ENCODE assay signal across 13 cellular contexts in genomic region chr2:160294889-160295288, GRCh38.
DNase-seq lines count a peak whose midpoint lies in the region; ATAC-seq and TF ChIP-seq lines count a peak whose summit lies in the region.
"Had no signal": no experiment of that assay in that cellular context is flagged by ENCODE, and none has a peak within 500 bp of the region (broad histone marks: within the 10 kb centered on the region; RNA-seq: fewer than 3 reads in every experiment).

No MANE protein-coding gene starts in this region.

- peaks cover 93% of the 10 kb centered on the region for H3K4me1 Mint-ChIP-seq in activated T-cell treated with anti-CD3 and anti-CD28 coated beads, Interleukin-2, amount 50 U/mL, for 72 hours (ENCODE audit: low read depth)
- peaks cover 18% of the 10 kb centered on the region for H3K4me1 Mint-ChIP-seq in WTC11

- H3K4me3 ChIP-seq in adipocyte (ENCODE audit: low read length), result peak overlapping the region; percentile 4
- H3K4me3 ChIP-seq in left lung, result no peak overlapping the region
- no peak overlapping the region for H3K4me3 ChIP-seq in subcutaneous abdominal adipose tissue (ENCODE audit: low read depth in 1 of 5, low read length in 5 of 5)

- H3K27ac Mint-ChIP-seq in activated T-cell treated with anti-CD3 and anti-CD28 coated beads, Interleukin-2, amount 50 U/mL, for 72 hours, result peak overlapping the region; percentile 52
- H3K27ac Mint-ChIP-seq in WTC11, result no peak overlapping the region
- H3K27ac Mint-ChIP-seq: activated B cell treated with CpG ODN at 0.5 μM for 24 hours had no signal

- H3K27ac ChIP-seq in left lung (peak overlapping the region; percentile 69 to 75), subcutaneous abdominal adipose tissue (ENCODE audit: low read depth, low read length) (peak overlapping the region; percentile 28)

- H3K4me3 Mint-ChIP-seq in activated T-cell treated with anti-CD3 and anti-CD28 coated beads, Interleukin-2, amount 50 U/mL, for 72 hours, result peak overlapping the region; percentile 36 to 57
- no peak overlapping the region for H3K4me3 Mint-ChIP-seq in WTC11
- H3K4me3 Mint-ChIP-seq: activated B cell treated with CpG ODN at 0.5 μM for 24 hours, H9, neural crest cell had no signal

- intact Hi-C loops in left lung (cut with DNase I), result no loop called here

- H3K27me3 Mint-ChIP-seq in activated T-cell treated with anti-CD3 and anti-CD28 coated beads, Interleukin-2, amount 50 U/mL, for 72 hours (ENCODE audit: low read depth), result no peaks in the 10 kb centered on the region
- H3K27me3 Mint-ChIP-seq in WTC11 (ENCODE audit: low read depth), result no peaks in the 10 kb centered on the region
- H3K27me3 Mint-ChIP-seq: activated B cell treated with CpG ODN at 0.5 μM for 24 hours had no signal

- ATAC-seq in activated T-cell treated with anti-CD3 and anti-CD28 coated beads, Interleukin-2, amount 50 U/mL, for 72 hours (replicated peaks in 1 of 2), result no peak
- ATAC-seq in left lung, result no peak
- ATAC-seq in HG03025 (IDR thresholded peaks at IDR 0.05; ENCODE audit: low FRiP score, unreplicated experiment), result no peak
- ATAC-seq in WTC11, result no peak

- no peak for DNase-seq in activated T-cell treated with anti-CD3 and anti-CD28 coated beads, Interleukin-2, amount 50 U/mL, for 72 hours
- no peak for DNase-seq in activated T-cell treated with anti-CD3 and anti-CD28 coated beads, Interleukin-2, amount 50 U/mL, for 48 hours
- DNase-seq in adipocyte (ENCODE audit: low read depth) (no peak), left lung (no peak), WTC11 (ENCODE audit: low spot score) (no peak), hepatic stellate cell (ENCODE audit: low spot score) (no peak)
- DNase-seq: activated B cell treated with CpG ODN at 0.5 μM for 24 hours, H9, NCI-H1105 treated with DMSO at 0.1 percent for 48 hours, NCI-H2227 treated with DMSO at 0.1 percent for 48 hours had no signal

- TF ChIP-seq CTCF in left lung (IDR thresholded peaks at IDR 0.05) (no peak), WTC11 (IDR thresholded peaks at IDR 0.05) (no peak)

- CTCF ChIA-PET in WTC11 (lab: Charles Lee), result no interaction called here

- peaks cover 53% of the 10 kb centered on the region for H3K36me3 ChIP-seq in adipocyte (ENCODE audit: control insufficient read depth, insufficient read depth, low read length, severe bottlenecking)
- peaks cover 0 to 48% of the 10 kb centered on the region in 2 donors for H3K36me3 ChIP-seq in left lung
- peaks cover 17 to 39% (median 31%) of the 10 kb centered on the region in 5 donors for H3K36me3 ChIP-seq in subcutaneous abdominal adipose tissue (ENCODE audit: control insufficient read depth in 5 of 5, insufficient read depth in 5 of 5, low read length in 5 of 5)

- H3K9ac ChIP-seq in adipocyte (ENCODE audit: low read length) (peak overlapping the region; percentile 73), subcutaneous abdominal adipose tissue (ENCODE audit: low read length in 5 of 5) (no peak overlapping the region)

- peaks cover 75% of the 10 kb centered on the region for H3K4me1 ChIP-seq in adipocyte (ENCODE audit: control insufficient read depth, insufficient read depth, low read length)
- H3K4me1 ChIP-seq in left lung, result peaks cover 8 to 57% of the 10 kb centered on the region in 2 donors
- H3K4me1 ChIP-seq in subcutaneous abdominal adipose tissue (ENCODE audit: control insufficient read depth in 5 of 5, insufficient read depth in 5 of 5, low read length in 5 of 5), result peaks cover 3 to 41% (median 35%) of the 10 kb centered on the region in 5 donors

- H3K9me3 ChIP-seq in adipocyte (ENCODE audit: control insufficient read depth, low read length), result no peaks in the 10 kb centered on the region
- no peaks in the 10 kb centered on the region for H3K9me3 ChIP-seq in left lung
- no peaks in the 10 kb centered on the region for H3K9me3 ChIP-seq in subcutaneous abdominal adipose tissue (ENCODE audit: control insufficient read depth in 5 of 5, low read length in 5 of 5)

- peaks cover 22 to 31% of the 10 kb centered on the region in 2 donors for H3K36me3 Mint-ChIP-seq in activated T-cell treated with anti-CD3 and anti-CD28 coated beads, Interleukin-2, amount 50 U/mL, for 72 hours (ENCODE audit: insufficient read depth in 2 of 2)
- H3K36me3 Mint-ChIP-seq in WTC11, result peaks cover 28% of the 10 kb centered on the region

- peaks cover 0 to 4% of the 10 kb centered on the region in 2 donors for H3K9me3 Mint-ChIP-seq in activated T-cell treated with anti-CD3 and anti-CD28 coated beads, Interleukin-2, amount 50 U/mL, for 72 hours
- no peaks in the 10 kb centered on the region for H3K9me3 Mint-ChIP-seq in WTC11
- H3K9me3 Mint-ChIP-seq: activated B cell treated with CpG ODN at 0.5 μM for 24 hours, H9, neural crest cell had no signal

- H3K27me3 ChIP-seq in adipocyte (replicated peaks; ENCODE audit: control insufficient read depth, insufficient read depth, low read length) (no peaks in the 10 kb centered on the region), left lung (no peaks in the 10 kb centered on the region), subcutaneous abdominal adipose tissue (ENCODE audit: control insufficient read depth in 5 of 5, insufficient read depth in 4 of 5, low read length in 5 of 5) (no peaks in the 10 kb centered on the region)

- POLR2A ChIA-PET in WTC11 (lab: Charles Lee), result no interaction called here

TF ChIP-seq in WTC11, 78 proteins besides CTCF, POLR2A, EP300 and RAD21:
- TF ChIP-seq, protein P1, sequence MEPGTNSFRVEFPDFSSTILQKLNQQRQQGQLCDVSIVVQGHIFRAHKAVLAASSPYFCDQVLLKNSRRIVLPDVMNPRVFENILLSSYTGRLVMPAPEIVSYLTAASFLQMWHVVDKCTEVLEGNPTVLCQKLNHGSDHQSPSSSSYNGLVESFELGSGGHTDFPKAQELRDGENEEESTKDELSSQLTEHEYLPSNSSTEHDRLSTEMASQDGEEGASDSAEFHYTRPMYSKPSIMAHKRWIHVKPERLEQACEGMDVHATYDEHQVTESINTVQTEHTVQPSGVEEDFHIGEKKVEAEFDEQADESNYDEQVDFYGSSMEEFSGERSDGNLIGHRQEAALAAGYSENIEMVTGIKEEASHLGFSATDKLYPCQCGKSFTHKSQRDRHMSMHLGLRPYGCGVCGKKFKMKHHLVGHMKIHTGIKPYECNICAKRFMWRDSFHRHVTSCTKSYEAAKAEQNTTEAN (CRISPR knock-in tag; IDR thresholded peaks at IDR 0.05), result no peak
- no peak for TF ChIP-seq ZNF232 (CRISPR knock-in tag; IDR thresholded peaks at IDR 0.05)
- TF ChIP-seq GRHL2 (CRISPR knock-in tag; IDR thresholded peaks at IDR 0.05; ENCODE audit: insufficient replicate concordance, severe bottlenecking), result no peak
- TF ChIP-seq HMGA2 (CRISPR knock-in tag; IDR thresholded peaks at IDR 0.05), result no peak
- TF ChIP-seq ZNF671 (CRISPR knock-in tag; IDR thresholded peaks at IDR 0.05), result no peak
- no peak for TF ChIP-seq HMGXB4 (CRISPR knock-in tag; IDR thresholded peaks at IDR 0.05)
- no peak for TF ChIP-seq ESRRA (CRISPR knock-in tag; IDR thresholded peaks at IDR 0.05; ENCODE audit: borderline replicate concordance)
- no peak for TF ChIP-seq SMAD3 (CRISPR knock-in tag; IDR thresholded peaks at IDR 0.05; ENCODE audit: borderline replicate concordance)
